ENCODE assay signal across 1 cellular context in genomic region chr6:169830876-169831275, GRCh38.
TF ChIP-seq lines count a peak whose summit lies in the region.

No MANE protein-coding gene starts in this region.

TF ChIP-seq in GM23338, 12 proteins besides CTCF, POLR2A, EP300 and RAD21 (continued from another document):
- no peak for TF ChIP-seq REST (IDR thresholded peaks at IDR 0.05; ENCODE audit: unreplicated experiment)
- TF ChIP-seq EZH2phosphoT487 (IDR thresholded peaks at IDR 0.05; ENCODE audit: unreplicated experiment), result no peak
- no peak for TF ChIP-seq STAT1 (IDR thresholded peaks at IDR 0.05; ENCODE audit: unreplicated experiment)
- no peak for TF ChIP-seq JUNB (IDR thresholded peaks at IDR 0.05; ENCODE audit: unreplicated experiment)
- no peak for TF ChIP-seq ZNF114 (CRISPR knock-in tag; IDR thresholded peaks at IDR 0.05)
- no peak for TF ChIP-seq EZH2 (IDR thresholded peaks at IDR 0.05; ENCODE audit: low read depth, unreplicated experiment)
- no peak for TF ChIP-seq CREB1 (CRISPR knock-in tag; IDR thresholded peaks at IDR 0.05; ENCODE audit: low read depth)
- TF ChIP-seq POLR2AphosphoS5 (IDR thresholded peaks at IDR 0.05; ENCODE audit: low read depth), result no peak
